Comparison of ENCODE assay signal across 8 cellular contexts in the genomic region with DNA sequence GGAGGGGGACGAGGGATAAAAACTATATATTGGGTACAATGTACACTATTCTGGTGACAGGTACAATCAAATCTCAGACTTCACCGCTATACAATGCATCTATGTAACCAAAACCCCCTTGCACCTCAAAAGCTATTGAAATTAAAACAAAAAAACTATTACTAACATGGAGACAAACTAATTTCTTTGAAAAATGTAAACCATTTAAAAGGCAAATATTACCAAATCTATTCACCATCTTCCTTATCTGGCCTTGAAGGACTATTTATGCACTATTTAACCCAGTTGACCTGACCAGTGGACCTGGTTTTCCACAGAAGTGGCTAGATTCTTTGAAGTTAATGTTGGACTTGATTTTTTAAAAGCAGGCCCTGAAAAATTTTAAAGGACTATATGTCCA.
"Had no signal": no experiment of that assay in that cellular context is flagged by ENCODE, and none has a peak within 500 bp of the region (broad histone marks: within the 10 kb centered on the region; RNA-seq: fewer than 3 reads in every experiment).

No MANE protein-coding gene starts in this region.

- ATAC-seq: GM12878 had no signal

- H3K4me3 ChIP-seq: GM12878 had no signal

- FAIRE-seq: G401.6, GM12878, GM12891, GM12892, GM18507, GM19239 had no signal

- DNase-seq: GDM1, GF-D8 had no signal
